21 cellular contexts compared by ENCODE assay signal in genomic region chrY:9357497-9357896, GRCh38. TPM values are rescaled to one million over a fixed set of nuclear protein-coding genes. Genes with fewer than 3 reads are reported as not detected.
"Had no signal": no experiment of that assay in that cellular context is flagged by ENCODE, and none has a peak within 500 bp of the region (broad histone marks: within the 10 kb centered on the region; RNA-seq: fewer than 3 reads in every experiment).

TSPY8 (plus strand) TSS chrY:9357797; CDS start chrY:9357843, 46 bp downstream.

RNA-seq across cellular contexts. Expression of gene TSPY8, which starts in this region (rescaled TPM):
- total RNA-seq: activated naive CD4-positive, alpha-beta T cell treated with anti-CD3 and anti-CD28 coated beads for 36 hours; activated naive CD4-positive, alpha-beta T cell treated with anti-CD3 and anti-CD28 coated beads, Interleukin-2, amount 50 U/mL, for 72 hours; activated naive CD8-positive, alpha-beta T cell treated with anti-CD3 and anti-CD28 coated beads for 36 hours; activated naive CD8-positive, alpha-beta T cell treated with anti-CD3 and anti-CD28 coated beads, Interleukin-2, amount 10 ng/mL, durations not matched to agents 7 days and 5 days; activated T-cell treated with anti-CD3 and anti-CD28 coated beads, Interleukin-2, amount 50 U/mL, for 4 hours; activated T-cell treated with anti-CD3 and anti-CD28 coated beads, Interleukin-2, amount 50 U/mL, for 72 hours; activated T-helper 1 cell treated with anti-CD3 and anti-CD28 coated beads, Interleukin-12 subunit alpha, Interleukin-12 subunit beta, Interleukin-2, Interleukin-4 antibody, amounts not matched to agents 30 ng/mL and 10 ng/mL and 1 ng/mL, durations not matched to agents 14 hours and 24 hours and 36 hours; activated T-helper 17 cell treated with anti-CD3 and anti-CD28 coated beads, Interleukin-2, amount 50 U/mL, for 72 hours; activated T-helper 2 cell treated with anti-CD3 and anti-CD28 coated beads, Interferon-gamma antibody, Interleukin-2, Interleukin-4, amounts not matched to agents 10 μg/mL and 5 μg/mL and 100 μg/mL, durations not matched to agents 14 hours and 24 hours and 36 hours; adrenal gland; aorta; ascending aorta; astrocyte; body of pancreas; breast epithelium; bronchial epithelial cell; cardiac muscle cell; cardiac septum; cerebellum; chondrocyte had no signal
- polyA plus RNA-seq: adipose tissue, adrenal gland, aorta, cardiac muscle cell had no signal
